ENCODE assay signal across 7 cellular contexts in genomic region chr21:6020953-6021716, GRCh38.
A peak's percentile ranks its signal among the peaks of the same experiment; 100 is the strongest.
DNase-seq lines count a peak whose midpoint lies in the region; ATAC-seq, FAIRE-seq and TF ChIP-seq lines count a peak whose summit lies in the region.
"Not testable (repeated sequence)": the region's sequence is repeated elsewhere in the genome, so short reads cannot be mapped to it uniquely, and the experiment has no call there.

No MANE protein-coding gene starts in this region.

- intact Hi-C loops in HCT116 (cut with micrococcal nuclease); endothelial cell of umbilical vein (cut with micrococcal nuclease); heart left ventricle (cut with DNase I); mucosa of descending colon (cut with DNase I, micrococcal nuclease): not testable (repeated sequence)

- not testable (repeated sequence) for H3K9ac ChIP-seq in HCT116 (ENCODE audit: low read length); endothelial cell of umbilical vein (replicated peaks; ENCODE audit: extremely low read depth, insufficient read depth, low read length)

- H3K9me2 ChIP-seq in HCT116 (ENCODE audit: insufficient read depth): not testable (repeated sequence)

- not testable (repeated sequence) for H3K79me2 ChIP-seq in HCT116 (ENCODE audit: insufficient read depth, low read length); endothelial cell of umbilical vein (ENCODE audit: control insufficient read depth, insufficient read depth, low read length)

- H2AFZ ChIP-seq in HCT116 (ENCODE audit: low read depth, low read length, poor library complexity, severe bottlenecking); endothelial cell of umbilical vein (ENCODE audit: low read depth, low read length): not testable (repeated sequence)

- WGBS in heart left ventricle, 4 donors: no CpG with 5 or more reads among the region's 10 CpGs

- not testable (repeated sequence) for H3K27ac ChIP-seq in HCT116 (ENCODE audit: low read depth, low read length); RWPE2 (ENCODE audit: poor library complexity, severe bottlenecking); endothelial cell of umbilical vein (ENCODE audit: insufficient read depth, low read depth, low read length); heart left ventricle; thoracic aorta

- CTCF ChIA-PET in HCT116 (lab: Charles Lee); endothelial cell of umbilical vein (lab: Charles Lee): not testable (repeated sequence)

- POLR2A ChIA-PET in HCT116 (lab: Charles Lee); endothelial cell of umbilical vein (lab: Charles Lee): not testable (repeated sequence)

- not testable (repeated sequence) for H4K20me1 ChIP-seq in HCT116 (ENCODE audit: insufficient read depth); endothelial cell of umbilical vein (replicated peaks; ENCODE audit: control insufficient read depth, extremely low read depth, insufficient read depth, low read length)

- TF ChIP-seq CTCF in HCT116 (IDR thresholded peaks at IDR 0.05 in 2 of 3, conservative IDR thresholded peaks at IDR 0.05 in 1 of 3; ENCODE audit: borderline replicate concordance in 1 of 3, insufficient read depth in 1 of 3, low read depth in 2 of 3, low read length in 2 of 3); RWPE2 (IDR thresholded peaks at IDR 0.05; ENCODE audit: poor library complexity, severe bottlenecking); endothelial cell of umbilical vein (IDR thresholded peaks at IDR 0.05; ENCODE audit: extremely low read depth in 1 of 2, insufficient read depth in 1 of 2, low read depth in 1 of 2, low read length in 2 of 2); heart left ventricle (IDR thresholded peaks at IDR 0.05); mucosa of descending colon (IDR thresholded peaks at IDR 0.05); thoracic aorta (IDR thresholded peaks at IDR 0.05): not testable (repeated sequence)

- BruUV-seq in HCT116 (replicated peaks; lab: Mats Ljungman, UMichigan): not testable (repeated sequence)
- BruUV-seq in endothelial cell of umbilical vein (replicated peaks; lab: Mats Ljungman, UMichigan): TSS peak; percentile 94

- H3K27me3 ChIP-seq in HCT116 (ENCODE audit: insufficient read depth, low read length); RWPE2 (ENCODE audit: insufficient read depth, poor library complexity, severe bottlenecking); endothelial cell of umbilical vein (ENCODE audit: control insufficient read depth in 2 of 2, insufficient read depth in 2 of 2, low read length in 2 of 2); heart left ventricle; thoracic aorta (replicated peaks; ENCODE audit: insufficient read depth): not testable (repeated sequence)

- H3K4me3 ChIP-seq in HCT116 (replicated peaks in 1 of 2; ENCODE audit: low read depth in 1 of 2, low read length in 2 of 2); RWPE2 (ENCODE audit: severe bottlenecking); endothelial cell of umbilical vein (replicated peaks in 1 of 3; ENCODE audit: insufficient read depth in 1 of 3, low read depth in 1 of 3, low read length in 3 of 3); heart left ventricle; mucosa of descending colon; thoracic aorta: not testable (repeated sequence)

- TF ChIP-seq RAD21 in HCT116 (IDR thresholded peaks at IDR 0.05; ENCODE audit: low read depth): not testable (repeated sequence)

- H3K9me3 ChIP-seq in HCT116 (ENCODE audit: control insufficient read depth in 1 of 2, insufficient read depth in 1 of 2, low read depth in 1 of 2, low read length in 2 of 2); RWPE2 (ENCODE audit: severe bottlenecking); endothelial cell of umbilical vein (replicated peaks; ENCODE audit: control insufficient read depth, insufficient read depth, low read length); heart left ventricle; mucosa of descending colon; thoracic aorta: not testable (repeated sequence)

- H3K4me1 ChIP-seq in HCT116 (ENCODE audit: control insufficient read depth in 1 of 2, insufficient read depth in 2 of 2, low read length in 2 of 2); RWPE2 (ENCODE audit: insufficient read depth, poor library complexity, severe bottlenecking); endothelial cell of umbilical vein (ENCODE audit: control insufficient read depth, extremely low read depth, insufficient read depth, low read length); heart left ventricle; mucosa of descending colon (ENCODE audit: low read depth); thoracic aorta (ENCODE audit: control insufficient read depth in 1 of 2, low read depth in 2 of 2): not testable (repeated sequence)

- not testable (repeated sequence) for DNase-seq in HCT116 (ENCODE audit: low read depth, low spot score); RWPE2 (ENCODE audit: low spot score); endothelial cell of umbilical vein (ENCODE audit: low read depth, low spot score); heart left ventricle; left lobe of liver (ENCODE audit: low spot score); mucosa of descending colon; thoracic aorta (ENCODE audit: low spot score)

- H3K9me1 ChIP-seq in endothelial cell of umbilical vein (replicated peaks; ENCODE audit: control insufficient read depth, extremely low read depth, insufficient read depth, low read length): not testable (repeated sequence)

- RAD21 ChIA-PET in HCT116 (lab: Charles Lee; ENCODE audit: low non-redundant PET in 1 of 2, low total read pairs in 2 of 2, uncharacterized antibody in 2 of 2, unreplicated experiment in 2 of 2): not testable (repeated sequence)

- ATAC-seq in HCT116: peak; percentile 84
- peak; percentile 66 for ATAC-seq in RWPE2 (ENCODE audit: low read depth)
- peak; percentile 86 to 95 (median 92) for ATAC-seq in heart left ventricle
- ATAC-seq in left lobe of liver: peak; percentile 79
- ATAC-seq in mucosa of descending colon: peak; percentile 86
- ATAC-seq in thoracic aorta (ENCODE audit: insufficient number of reproducible peaks, low FRiP score, low read depth): peak; percentile 65

- dilution Hi-C loops in endothelial cell of umbilical vein (cut with MboI; ENCODE audit: extremely low pct_ligation_motif_present, low sequenced_read_pairs): not testable (repeated sequence)

- H3K4me2 ChIP-seq in HCT116 (ENCODE audit: low read length); endothelial cell of umbilical vein (ENCODE audit: insufficient read depth, low read length): not testable (repeated sequence)

- H3K36me3 ChIP-seq in HCT116 (ENCODE audit: control insufficient read depth in 1 of 2, insufficient read depth in 2 of 2, low read length in 2 of 2); RWPE2 (ENCODE audit: low read depth); endothelial cell of umbilical vein (ENCODE audit: control insufficient read depth in 2 of 2, extremely low read depth in 1 of 2, insufficient read depth in 2 of 2, low read length in 2 of 2); heart left ventricle; mucosa of descending colon (ENCODE audit: low read depth); thoracic aorta: not testable (repeated sequence)

- FAIRE-seq in endothelial cell of umbilical vein (lab: Jason Lieb, UNC): not testable (repeated sequence)

- TF ChIP-seq POLR2A in HCT116 (IDR thresholded peaks at IDR 0.05; ENCODE audit: borderline replicate concordance, extremely low read depth, insufficient read depth, insufficient read length); endothelial cell of umbilical vein (IDR thresholded peaks at IDR 0.05; ENCODE audit: low read depth, low read length); heart left ventricle (IDR thresholded peaks at IDR 0.05): not testable (repeated sequence)
